19 cellular contexts compared by ENCODE assay signal in genomic region chr17:62888148-62888547, GRCh38.
DNase-seq lines count a peak whose midpoint lies in the region; ATAC-seq, FAIRE-seq and TF ChIP-seq lines count a peak whose summit lies in the region.
"Had no signal": no experiment of that assay in that cellular context is flagged by ENCODE, and none has a peak within 500 bp of the region (broad histone marks: within the 10 kb centered on the region; RNA-seq: fewer than 3 reads in every experiment).

No MANE protein-coding gene starts in this region.

- no peak overlapping the region for H3K4me3 ChIP-seq in A549

- TF ChIP-seq RAD21 in A549 (conservative IDR thresholded peaks at IDR 0.05 in 1 of 2, IDR thresholded peaks at IDR 0.05 in 1 of 2), result no peak

- TF ChIP-seq CTCF in A549 (IDR thresholded peaks at IDR 0.05) (no peak), RWPE1 (conservative IDR thresholded peaks at IDR 0.05; ENCODE audit: low read depth) (no peak), foreskin keratinocyte (conservative IDR thresholded peaks at IDR 0.05) (no peak)

- H3K4me1 ChIP-seq in A549, result peaks cover 30% of the 10 kb centered on the region
- H3K4me1 ChIP-seq in foreskin keratinocyte, result peaks cover 15% of the 10 kb centered on the region

- no peak; a peak in 1 of 5 replicates for TF ChIP-seq EP300 in A549 (IDR thresholded peaks at IDR 0.05)

- POLR2A ChIA-PET in A549 (lab: Yijun Ruan, JAX) (no interaction called here), RWPE1 (lab: Yijun Ruan, JAX; ENCODE audit: low non-redundant PET) (no interaction called here)

- TF ChIP-seq POLR2A in A549 (IDR thresholded peaks at IDR 0.05; ENCODE audit: low read length), result no peak

- FAIRE-seq in A549 (lab: Jason Lieb, UNC), result no peak
- FAIRE-seq: G401.6 had no signal

- peak overlapping the region; percentile 25; the same call in 2 of the 3 replicates for H3K4me2 ChIP-seq in A549

- ATAC-seq in A549, result no peak
- no peak for ATAC-seq in foreskin keratinocyte

- H3K9me3 ChIP-seq in A549, result 0 out of 3 replicates have a peak, but pooled peaks cover 3% of the 10 kb centered on the region
- H3K9me3 ChIP-seq: BE2C had no signal

- no peaks in the 10 kb centered on the region for H3K27me3 ChIP-seq in foreskin keratinocyte
- H3K27me3 ChIP-seq: BE2C had no signal

- DNase-seq in A549 (ENCODE audit: low read depth in 1 of 2, low spot score in 1 of 2), result no peak
- DNase-seq in ELR (ENCODE audit: low read depth), result peak; percentile 43
- DNase-seq in RWPE1 (ENCODE audit: low spot score), result peak; percentile 38
- DNase-seq in foreskin keratinocyte, result peak; percentile 18 to 39
- DNase-seq in 8988T, result no peak
- no peak for DNase-seq in NCI-H2227 treated with DMSO at 0.1 percent for 48 hours (lab: John Stamatoyannopoulos, UW)
- no peak for DNase-seq in NOMO-1 treated with dmso at 0.1 percent for 144 hours (lab: John Stamatoyannopoulos, UW; ENCODE audit: unreplicated experiment)
- DNase-seq: BE2C; Calu3; CD4-positive, alpha-beta T cell; DMS79; KBM-7; NCI-H1417 treated with DMSO at 0.1 percent for 48 hours; NCI-H2029 treated with DMSO at 0.1 percent for 48 hours; NCI-H2171 treated with DMSO at 0.1 percent for 48 hours; NCI-H748 treated with DMSO at 0.1 percent for 48 hours; Right ventricle myocardium superior had no signal

- CTCF ChIA-PET in A549 (lab: Yijun Ruan, JAX) (interaction anchor here (0.7 to 2.4 kb wide), 3 partner anchors 10 to 30 kb away, joined by 4 to 8 read pairs (median 5); no protein-coding TSS in a partner anchor), RWPE1 (lab: Yijun Ruan, JAX) (no interaction called here)

- peak overlapping the region; percentile 10 to 38; a peak in 1 of 6 replicates for H3K27ac ChIP-seq in A549
- H3K27ac ChIP-seq in RWPE1, result no peak overlapping the region
- H3K27ac ChIP-seq in foreskin keratinocyte, result no peak overlapping the region
- H3K27ac ChIP-seq: HL-60 had no signal

TF ChIP-seq in A549, 52 proteins besides CTCF, POLR2A, EP300 and RAD21:
- TF ChIP-seq NPAS2 (CRISPR knock-in tag; IDR thresholded peaks at IDR 0.05; ENCODE audit: borderline replicate concordance) (no peak), FOSL2 (IDR thresholded peaks at IDR 0.05) (no peak), FOSL2 (CRISPR knock-in tag; IDR thresholded peaks at IDR 0.05) (peak; percentile 57), TFCP2L1 (CRISPR knock-in tag; IDR thresholded peaks at IDR 0.05) (no peak), HOXB5 (CRISPR knock-in tag; IDR thresholded peaks at IDR 0.05) (no peak), E2F6 (IDR thresholded peaks at IDR 0.05; ENCODE audit: borderline replicate concordance, low read depth) (no peak), HMGXB4 (CRISPR knock-in tag; IDR thresholded peaks at IDR 0.05; ENCODE audit: borderline replicate concordance) (no peak), JUNB (IDR thresholded peaks at IDR 0.05) (peak; percentile 52), REST (IDR thresholded peaks at IDR 0.05) (no peak), CBX2 (IDR thresholded peaks at IDR 0.05; ENCODE audit: borderline replicate concordance, low read depth) (no peak), SREBF2 (IDR thresholded peaks at IDR 0.05) (no peak), PBX3 (IDR thresholded peaks at IDR 0.05) (no peak), ESRRA (IDR thresholded peaks at IDR 0.05; ENCODE audit: borderline replicate concordance, low read length) (no peak), HOXB13 (CRISPR knock-in tag; IDR thresholded peaks at IDR 0.05; ENCODE audit: low read depth) (no peak), GATA3 (IDR thresholded peaks at IDR 0.05; ENCODE audit: borderline replicate concordance) (peak; percentile 83)

Comparison
In these comparisons a context has a peak if more than half of its experiments do, and no peak if none do; other contexts are left out.
1. DNase-seq: peak in ELR (single experiment), RWPE1 (single experiment) and foreskin keratinocyte (2 of 2); none in A549 (0 of 2), 8988T (single experiment), NCI-H2227 treated with DMSO at 0.1 percent for 48 hours (single experiment) and NOMO-1 treated with dmso at 0.1 percent for 144 hours (single experiment).
2. H3K27ac ChIP-seq: peak in A549 (2 of 2); none in RWPE1 (single experiment) and foreskin keratinocyte (single experiment).